Comparison of ENCODE assay signal across 9 cellular contexts in the genomic region with DNA sequence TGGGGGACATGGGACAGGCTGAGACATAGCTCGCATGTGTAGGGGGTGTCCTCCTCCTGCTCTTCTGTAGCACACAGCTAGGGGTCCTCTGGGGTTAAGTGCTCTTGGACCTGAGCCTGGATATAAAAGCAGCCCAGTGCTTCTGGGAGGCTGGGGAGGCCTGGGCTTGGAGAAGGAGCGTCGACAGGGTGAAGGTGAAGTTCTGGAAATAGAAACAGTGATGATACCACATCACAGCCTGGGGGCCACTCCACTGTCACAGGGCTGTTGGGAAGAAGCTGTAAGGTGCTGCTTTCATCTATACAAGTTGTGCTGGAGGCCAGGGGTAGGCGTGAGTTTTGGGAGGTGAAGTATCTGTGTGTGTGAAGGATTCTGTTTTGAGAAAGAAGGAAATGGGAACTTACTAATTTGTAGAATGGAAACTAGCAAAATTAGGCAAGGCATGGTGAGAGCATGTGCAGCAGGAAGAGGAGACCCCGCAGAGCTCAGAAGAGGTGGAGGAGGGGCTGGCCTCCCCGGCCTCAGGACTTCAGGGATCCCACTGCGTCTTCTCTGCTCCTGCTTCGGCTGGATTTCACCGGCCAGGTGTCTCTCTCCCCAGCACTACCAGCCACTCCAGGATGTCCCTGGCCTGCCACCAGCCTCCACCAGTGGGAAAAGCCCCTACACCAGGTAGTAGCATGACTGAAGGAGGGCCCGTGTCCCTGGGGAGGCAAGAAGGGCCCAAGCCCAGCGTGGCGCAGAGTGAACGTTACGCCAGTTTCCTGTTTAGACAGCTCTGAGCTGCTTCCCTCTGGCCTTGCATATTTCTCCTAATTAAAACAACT. TPM values are rescaled to one million over a fixed set of nuclear protein-coding genes. Genes with fewer than 3 reads are reported as not detected.
A peak's percentile ranks its signal among the peaks of the same experiment; 100 is the strongest.
DNase-seq lines count a peak whose midpoint lies in the region; ATAC-seq, FAIRE-seq and TF ChIP-seq lines count a peak whose summit lies in the region.
"Had no signal": no experiment of that assay in that cellular context is flagged by ENCODE, and none has a peak within 500 bp of the region (broad histone marks: within the 10 kb centered on the region; RNA-seq: fewer than 3 reads in every experiment).

No MANE protein-coding gene starts in this region.

- peaks cover 27% of the 10 kb centered on the region for H3K4me1 Mint-ChIP-seq in activated naive CD8-positive, alpha-beta T cell treated with anti-CD3 and anti-CD28 coated beads for 36 hours

- peak; percentile 45 for ATAC-seq in GM21381 (IDR thresholded peaks at IDR 0.05; ENCODE audit: unreplicated experiment)
- peak; percentile 30 for ATAC-seq in HG03565 (IDR thresholded peaks at IDR 0.05; ENCODE audit: unreplicated experiment)
- ATAC-seq in aorta (ENCODE audit: low FRiP score) = no peak

- H3K27ac Mint-ChIP-seq in activated naive CD8-positive, alpha-beta T cell treated with anti-CD3 and anti-CD28 coated beads for 36 hours = peak overlapping the region; percentile 82

- WGBS in aorta, 2 donors = 52 to 62% methylated on average over 14 of the region's 14 CpGs

- DNase-seq in GM12892 (ENCODE audit: insufficient read length) (peak; percentile 53), NCI-H1048 (lab: John Stamatoyannopoulos, UW) (no peak), NCI-H226 (no peak), aorta (no peak), T1000 (lab: John Stamatoyannopoulos, UW) (no peak)
- DNase-seq in activated naive CD8-positive, alpha-beta T cell treated with anti-CD3 and anti-CD28 coated beads for 36 hours = peak; percentile 50

- no peaks in the 10 kb centered on the region for H3K36me3 ChIP-seq in aorta (ENCODE audit: control insufficient read depth in 1 of 2, insufficient read depth in 2 of 2, low read length in 1 of 2)
- H3K36me3 ChIP-seq: SJSA1 had no signal

- no peak; the same call in 1 of the 2 replicates for TF ChIP-seq POLR2A in GM12892 (IDR thresholded peaks at IDR 0.05; ENCODE audit: low read depth, low read length)

- H3K9me3 Mint-ChIP-seq in activated naive CD8-positive, alpha-beta T cell treated with anti-CD3 and anti-CD28 coated beads for 36 hours = no peaks in the 10 kb centered on the region

- H3K4me1 ChIP-seq in aorta (ENCODE audit: control insufficient read depth in 1 of 2, insufficient read depth in 2 of 2, low read length in 2 of 2) = no peaks in the 10 kb centered on the region
- H3K4me1 ChIP-seq: SJSA1 had no signal

- H3K4me3 Mint-ChIP-seq in activated naive CD8-positive, alpha-beta T cell treated with anti-CD3 and anti-CD28 coated beads for 36 hours = peak overlapping the region; percentile 43

- intact Hi-C loops in aorta (cut with DNase I) = no loop called here

- H3K27me3 Mint-ChIP-seq in activated naive CD8-positive, alpha-beta T cell treated with anti-CD3 and anti-CD28 coated beads for 36 hours = no peaks in the 10 kb centered on the region

- H3K4me3 ChIP-seq in aorta (ENCODE audit: low read length in 2 of 2) = no peak overlapping the region
- H3K4me3 ChIP-seq: SJSA1 had no signal

- peak; percentile 99 for FAIRE-seq in GM12892 (lab: Jason Lieb, UNC)

- H3K27ac ChIP-seq in aorta (ENCODE audit: low read depth in 1 of 2, low read length in 2 of 2) = no peak overlapping the region
- H3K27ac ChIP-seq: SJSA1 had no signal

- no peaks in the 10 kb centered on the region for H3K9me3 ChIP-seq in aorta (ENCODE audit: control insufficient read depth, low read length)
- H3K9me3 ChIP-seq: SJSA1 had no signal

- no peaks in the 10 kb centered on the region for H3K36me3 Mint-ChIP-seq in activated naive CD8-positive, alpha-beta T cell treated with anti-CD3 and anti-CD28 coated beads for 36 hours

- no peaks in the 10 kb centered on the region for H3K27me3 ChIP-seq in aorta (ENCODE audit: control insufficient read depth in 1 of 2, insufficient read depth in 2 of 2, low read length in 1 of 2)

RNA-seq across cellular contexts. Expression of a gene that starts 19.4 kb away (rescaled TPM):
- polyA plus RNA-seq in GM12892 (2012; ENCODE audit: missing spikeins) = 137 TPM
- 1 to 10 TPM; 7.7 to 8.1 TPM for total RNA-seq in activated naive CD8-positive, alpha-beta T cell treated with anti-CD3 and anti-CD28 coated beads for 36 hours
- total RNA-seq in aorta = 10 to 100 TPM; 21.2 to 48.4 TPM
- 1 to 10 TPM; 2.5 to 3.0 TPM for polyA plus RNA-seq in aorta

Comparison
In these comparisons a context has a peak if more than half of its experiments do, and no peak if none do; other contexts are left out.
1. DNase-seq: peak in GM12892 (single experiment) and activated naive CD8-positive, alpha-beta T cell treated with anti-CD3 and anti-CD28 coated beads for 36 hours (single experiment); none in NCI-H1048 (single experiment), NCI-H226 (single experiment), aorta (0 of 2) and T1000 (single experiment).